1 cellular context compared by ENCODE assay signal in the genomic region with DNA sequence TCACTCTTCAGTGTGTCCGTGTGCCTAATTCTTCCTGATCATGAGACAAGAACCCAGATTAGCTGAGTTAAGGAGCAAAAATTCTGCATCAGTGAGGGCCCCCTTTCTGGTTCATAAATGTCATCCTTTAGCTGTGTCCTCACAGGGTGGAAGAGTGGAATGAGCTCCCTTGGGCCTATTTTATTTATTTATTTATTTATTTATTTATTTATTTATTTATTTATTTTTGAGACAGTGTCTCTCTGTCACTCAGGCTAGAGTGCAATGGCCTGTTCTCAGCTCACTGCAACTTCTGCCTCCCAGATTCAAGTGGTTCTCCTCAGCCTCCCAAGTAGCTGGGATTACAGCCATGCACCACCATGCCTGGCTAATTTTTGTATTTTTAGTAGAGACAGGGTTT.
TF ChIP-seq lines count a peak whose summit lies in the region.

No MANE protein-coding gene starts in this region.

TF ChIP-seq in HEK293, 187 proteins besides CTCF, POLR2A, EP300 and RAD21 (continued from another document and continues in another):
- TF ChIP-seq ZBTB20 (tag by site-specific recombination; IDR thresholded peaks at IDR 0.05) (no peak), ZNF133 (tag by site-specific recombination; IDR thresholded peaks at IDR 0.05) (no peak), YY2 (tag by site-specific recombination; IDR thresholded peaks at IDR 0.05) (no peak), ZNF10 (tag by site-specific recombination; IDR thresholded peaks at IDR 0.05) (no peak), ZNF248 (tag by site-specific recombination; IDR thresholded peaks at IDR 0.05) (no peak), ZNF341 (tag by site-specific recombination; IDR thresholded peaks at IDR 0.05; ENCODE audit: low read depth) (no peak), ZNF670 (tag by site-specific recombination; IDR thresholded peaks at IDR 0.05; ENCODE audit: low read depth) (no peak), ZNF423 (tag by site-specific recombination; IDR thresholded peaks at IDR 0.05) (no peak), ZNF555 (tag by site-specific recombination; conservative IDR thresholded peaks at IDR 0.05) (peak; percentile 71), TCF7L2 (IDR thresholded peaks at IDR 0.05; ENCODE audit: borderline replicate concordance, low read depth, low read length) (no peak), ZNF404 (tag by site-specific recombination; IDR thresholded peaks at IDR 0.05) (0 out of 2 replicates have a peak, but pooled peaks have one; percentile 30), MEIS1 (CRISPR knock-in tag; IDR thresholded peaks at IDR 0.05; ENCODE audit: borderline replicate concordance) (no peak), EGR2 (tag by site-specific recombination; IDR thresholded peaks at IDR 0.05; ENCODE audit: low read depth) (no peak), WT1 (tag by site-specific recombination; IDR thresholded peaks at IDR 0.05) (no peak), ZNF785 (tag by site-specific recombination; IDR thresholded peaks at IDR 0.05) (no peak), ZNF23 (tag by site-specific recombination; IDR thresholded peaks at IDR 0.05; ENCODE audit: borderline replicate concordance) (no peak), ZBTB8A (tag by site-specific recombination; IDR thresholded peaks at IDR 0.05) (peak; percentile 39; the same call in 1 of the 2 replicates), ZNF792 (tag by site-specific recombination; IDR thresholded peaks at IDR 0.05) (no peak), ZNF558 (tag by site-specific recombination; IDR thresholded peaks at IDR 0.05) (0 out of 2 replicates have a peak, but pooled peaks have one; percentile 56), ZNF37A (tag by site-specific recombination; IDR thresholded peaks at IDR 0.05) (no peak), ZNF623 (tag by site-specific recombination; IDR thresholded peaks at IDR 0.05) (peak; percentile 43; the same call in 1 of the 2 replicates), MZF1 (tag by site-specific recombination; IDR thresholded peaks at IDR 0.05; ENCODE audit: borderline replicate concordance) (no peak), ZNF140 (tag by site-specific recombination; IDR thresholded peaks at IDR 0.05) (peak; percentile 39; the same call in 1 of the 2 replicates), ZXDB (tag by site-specific recombination; IDR thresholded peaks at IDR 0.05) (peak; percentile 39; the same call in 1 of the 2 replicates), ZNF843 (tag by site-specific recombination; IDR thresholded peaks at IDR 0.05) (no peak), ZNF239 (tag by site-specific recombination; IDR thresholded peaks at IDR 0.05) (no peak), ZNF394 (tag by site-specific recombination; IDR thresholded peaks at IDR 0.05; ENCODE audit: borderline replicate concordance) (peak; percentile 84; the same call in 1 of the 2 replicates)
- TF ChIP-seq, protein P1, sequence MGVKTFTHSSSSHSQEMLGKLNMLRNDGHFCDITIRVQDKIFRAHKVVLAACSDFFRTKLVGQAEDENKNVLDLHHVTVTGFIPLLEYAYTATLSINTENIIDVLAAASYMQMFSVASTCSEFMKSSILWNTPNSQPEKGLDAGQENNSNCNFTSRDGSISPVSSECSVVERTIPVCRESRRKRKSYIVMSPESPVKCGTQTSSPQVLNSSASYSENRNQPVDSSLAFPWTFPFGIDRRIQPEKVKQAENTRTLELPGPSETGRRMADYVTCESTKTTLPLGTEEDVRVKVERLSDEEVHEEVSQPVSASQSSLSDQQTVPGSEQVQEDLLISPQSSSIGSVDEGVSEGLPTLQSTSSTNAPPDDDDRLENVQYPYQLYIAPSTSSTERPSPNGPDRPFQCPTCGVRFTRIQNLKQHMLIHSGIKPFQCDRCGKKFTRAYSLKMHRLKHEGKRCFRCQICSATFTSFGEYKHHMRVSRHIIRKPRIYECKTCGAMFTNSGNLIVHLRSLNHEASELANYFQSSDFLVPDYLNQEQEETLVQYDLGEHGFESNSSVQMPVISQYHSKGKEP (tag by site-specific recombination; IDR thresholded peaks at IDR 0.05), result no peak
- TF ChIP-seq, protein P2, sequence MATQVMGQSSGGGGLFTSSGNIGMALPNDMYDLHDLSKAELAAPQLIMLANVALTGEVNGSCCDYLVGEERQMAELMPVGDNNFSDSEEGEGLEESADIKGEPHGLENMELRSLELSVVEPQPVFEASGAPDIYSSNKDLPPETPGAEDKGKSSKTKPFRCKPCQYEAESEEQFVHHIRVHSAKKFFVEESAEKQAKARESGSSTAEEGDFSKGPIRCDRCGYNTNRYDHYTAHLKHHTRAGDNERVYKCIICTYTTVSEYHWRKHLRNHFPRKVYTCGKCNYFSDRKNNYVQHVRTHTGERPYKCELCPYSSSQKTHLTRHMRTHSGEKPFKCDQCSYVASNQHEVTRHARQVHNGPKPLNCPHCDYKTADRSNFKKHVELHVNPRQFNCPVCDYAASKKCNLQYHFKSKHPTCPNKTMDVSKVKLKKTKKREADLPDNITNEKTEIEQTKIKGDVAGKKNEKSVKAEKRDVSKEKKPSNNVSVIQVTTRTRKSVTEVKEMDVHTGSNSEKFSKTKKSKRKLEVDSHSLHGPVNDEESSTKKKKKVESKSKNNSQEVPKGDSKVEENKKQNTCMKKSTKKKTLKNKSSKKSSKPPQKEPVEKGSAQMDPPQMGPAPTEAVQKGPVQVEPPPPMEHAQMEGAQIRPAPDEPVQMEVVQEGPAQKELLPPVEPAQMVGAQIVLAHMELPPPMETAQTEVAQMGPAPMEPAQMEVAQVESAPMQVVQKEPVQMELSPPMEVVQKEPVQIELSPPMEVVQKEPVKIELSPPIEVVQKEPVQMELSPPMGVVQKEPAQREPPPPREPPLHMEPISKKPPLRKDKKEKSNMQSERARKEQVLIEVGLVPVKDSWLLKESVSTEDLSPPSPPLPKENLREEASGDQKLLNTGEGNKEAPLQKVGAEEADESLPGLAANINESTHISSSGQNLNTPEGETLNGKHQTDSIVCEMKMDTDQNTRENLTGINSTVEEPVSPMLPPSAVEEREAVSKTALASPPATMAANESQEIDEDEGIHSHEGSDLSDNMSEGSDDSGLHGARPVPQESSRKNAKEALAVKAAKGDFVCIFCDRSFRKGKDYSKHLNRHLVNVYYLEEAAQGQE (tag by site-specific recombination; IDR thresholded peaks at IDR 0.05), result no peak
- TF ChIP-seq, protein P3, sequence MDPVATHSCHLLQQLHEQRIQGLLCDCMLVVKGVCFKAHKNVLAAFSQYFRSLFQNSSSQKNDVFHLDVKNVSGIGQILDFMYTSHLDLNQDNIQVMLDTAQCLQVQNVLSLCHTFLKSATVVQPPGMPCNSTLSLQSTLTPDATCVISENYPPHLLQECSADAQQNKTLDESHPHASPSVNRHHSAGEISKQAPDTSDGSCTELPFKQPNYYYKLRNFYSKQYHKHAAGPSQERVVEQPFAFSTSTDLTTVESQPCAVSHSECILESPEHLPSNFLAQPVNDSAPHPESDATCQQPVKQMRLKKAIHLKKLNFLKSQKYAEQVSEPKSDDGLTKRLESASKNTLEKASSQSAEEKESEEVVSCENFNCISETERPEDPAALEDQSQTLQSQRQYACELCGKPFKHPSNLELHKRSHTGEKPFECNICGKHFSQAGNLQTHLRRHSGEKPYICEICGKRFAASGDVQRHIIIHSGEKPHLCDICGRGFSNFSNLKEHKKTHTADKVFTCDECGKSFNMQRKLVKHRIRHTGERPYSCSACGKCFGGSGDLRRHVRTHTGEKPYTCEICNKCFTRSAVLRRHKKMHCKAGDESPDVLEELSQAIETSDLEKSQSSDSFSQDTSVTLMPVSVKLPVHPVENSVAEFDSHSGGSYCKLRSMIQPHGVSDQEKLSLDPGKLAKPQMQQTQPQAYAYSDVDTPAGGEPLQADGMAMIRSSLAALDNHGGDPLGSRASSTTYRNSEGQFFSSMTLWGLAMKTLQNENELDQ (tag by site-specific recombination; IDR thresholded peaks at IDR 0.05; ENCODE audit: low read depth), result no peak
- TF ChIP-seq, protein P4, sequence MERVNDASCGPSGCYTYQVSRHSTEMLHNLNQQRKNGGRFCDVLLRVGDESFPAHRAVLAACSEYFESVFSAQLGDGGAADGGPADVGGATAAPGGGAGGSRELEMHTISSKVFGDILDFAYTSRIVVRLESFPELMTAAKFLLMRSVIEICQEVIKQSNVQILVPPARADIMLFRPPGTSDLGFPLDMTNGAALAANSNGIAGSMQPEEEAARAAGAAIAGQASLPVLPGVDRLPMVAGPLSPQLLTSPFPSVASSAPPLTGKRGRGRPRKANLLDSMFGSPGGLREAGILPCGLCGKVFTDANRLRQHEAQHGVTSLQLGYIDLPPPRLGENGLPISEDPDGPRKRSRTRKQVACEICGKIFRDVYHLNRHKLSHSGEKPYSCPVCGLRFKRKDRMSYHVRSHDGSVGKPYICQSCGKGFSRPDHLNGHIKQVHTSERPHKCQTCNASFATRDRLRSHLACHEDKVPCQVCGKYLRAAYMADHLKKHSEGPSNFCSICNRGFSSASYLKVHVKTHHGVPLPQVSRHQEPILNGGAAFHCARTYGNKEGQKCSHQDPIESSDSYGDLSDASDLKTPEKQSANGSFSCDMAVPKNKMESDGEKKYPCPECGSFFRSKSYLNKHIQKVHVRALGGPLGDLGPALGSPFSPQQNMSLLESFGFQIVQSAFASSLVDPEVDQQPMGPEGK (tag by site-specific recombination; IDR thresholded peaks at IDR 0.05), result no peak
- TF ChIP-seq, protein P5, sequence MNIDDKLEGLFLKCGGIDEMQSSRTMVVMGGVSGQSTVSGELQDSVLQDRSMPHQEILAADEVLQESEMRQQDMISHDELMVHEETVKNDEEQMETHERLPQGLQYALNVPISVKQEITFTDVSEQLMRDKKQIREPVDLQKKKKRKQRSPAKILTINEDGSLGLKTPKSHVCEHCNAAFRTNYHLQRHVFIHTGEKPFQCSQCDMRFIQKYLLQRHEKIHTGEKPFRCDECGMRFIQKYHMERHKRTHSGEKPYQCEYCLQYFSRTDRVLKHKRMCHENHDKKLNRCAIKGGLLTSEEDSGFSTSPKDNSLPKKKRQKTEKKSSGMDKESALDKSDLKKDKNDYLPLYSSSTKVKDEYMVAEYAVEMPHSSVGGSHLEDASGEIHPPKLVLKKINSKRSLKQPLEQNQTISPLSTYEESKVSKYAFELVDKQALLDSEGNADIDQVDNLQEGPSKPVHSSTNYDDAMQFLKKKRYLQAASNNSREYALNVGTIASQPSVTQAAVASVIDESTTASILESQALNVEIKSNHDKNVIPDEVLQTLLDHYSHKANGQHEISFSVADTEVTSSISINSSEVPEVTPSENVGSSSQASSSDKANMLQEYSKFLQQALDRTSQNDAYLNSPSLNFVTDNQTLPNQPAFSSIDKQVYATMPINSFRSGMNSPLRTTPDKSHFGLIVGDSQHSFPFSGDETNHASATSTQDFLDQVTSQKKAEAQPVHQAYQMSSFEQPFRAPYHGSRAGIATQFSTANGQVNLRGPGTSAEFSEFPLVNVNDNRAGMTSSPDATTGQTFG (tag by site-specific recombination; IDR thresholded peaks at IDR 0.05; ENCODE audit: borderline replicate concordance), result no peak
- TF ChIP-seq, protein P6, sequence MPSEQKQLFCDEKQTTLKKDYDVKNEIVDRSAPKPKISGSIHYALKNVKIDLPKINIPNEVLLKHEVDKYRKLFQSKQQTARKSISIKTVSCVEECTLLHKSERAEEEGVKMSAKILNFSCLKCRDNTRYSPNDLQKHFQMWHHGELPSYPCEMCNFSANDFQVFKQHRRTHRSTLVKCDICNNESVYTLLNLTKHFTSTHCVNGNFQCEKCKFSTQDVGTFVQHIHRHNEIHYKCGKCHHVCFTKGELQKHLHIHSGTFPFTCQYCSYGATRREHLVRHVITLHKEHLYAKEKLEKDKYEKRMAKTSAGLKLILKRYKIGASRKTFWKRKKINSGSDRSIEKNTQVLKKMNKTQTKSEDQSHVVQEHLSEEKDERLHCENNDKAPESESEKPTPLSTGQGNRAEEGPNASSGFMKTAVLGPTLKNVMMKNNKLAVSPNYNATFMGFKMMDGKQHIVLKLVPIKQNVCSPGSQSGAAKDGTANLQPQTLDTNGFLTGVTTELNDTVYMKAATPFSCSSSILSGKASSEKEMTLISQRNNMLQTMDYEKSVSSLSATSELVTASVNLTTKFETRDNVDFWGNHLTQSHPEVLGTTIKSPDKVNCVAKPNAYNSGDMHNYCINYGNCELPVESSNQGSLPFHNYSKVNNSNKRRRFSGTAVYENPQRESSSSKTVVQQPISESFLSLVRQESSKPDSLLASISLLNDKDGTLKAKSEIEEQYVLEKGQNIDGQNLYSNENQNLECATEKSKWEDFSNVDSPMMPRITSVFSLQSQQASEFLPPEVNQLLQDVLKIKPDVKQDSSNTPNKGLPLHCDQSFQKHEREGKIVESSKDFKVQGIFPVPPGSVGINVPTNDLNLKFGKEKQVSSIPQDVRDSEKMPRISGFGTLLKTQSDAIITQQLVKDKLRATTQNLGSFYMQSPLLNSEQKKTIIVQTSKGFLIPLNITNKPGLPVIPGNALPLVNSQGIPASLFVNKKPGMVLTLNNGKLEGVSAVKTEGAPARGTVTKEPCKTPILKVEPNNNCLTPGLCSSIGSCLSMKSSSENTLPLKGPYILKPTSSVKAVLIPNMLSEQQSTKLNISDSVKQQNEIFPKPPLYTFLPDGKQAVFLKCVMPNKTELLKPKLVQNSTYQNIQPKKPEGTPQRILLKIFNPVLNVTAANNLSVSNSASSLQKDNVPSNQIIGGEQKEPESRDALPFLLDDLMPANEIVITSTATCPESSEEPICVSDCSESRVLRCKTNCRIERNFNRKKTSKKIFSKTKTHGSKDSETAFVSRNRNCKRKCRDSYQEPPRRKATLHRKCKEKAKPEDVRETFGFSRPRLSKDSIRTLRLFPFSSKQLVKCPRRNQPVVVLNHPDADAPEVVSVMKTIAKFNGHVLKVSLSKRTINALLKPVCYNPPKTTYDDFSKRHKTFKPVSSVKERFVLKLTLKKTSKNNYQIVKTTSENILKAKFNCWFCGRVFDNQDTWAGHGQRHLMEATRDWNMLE (tag by site-specific recombination; conservative IDR thresholded peaks at IDR 0.05; ENCODE audit: low read depth), result peak; percentile 73
- TF ChIP-seq, protein P7, sequence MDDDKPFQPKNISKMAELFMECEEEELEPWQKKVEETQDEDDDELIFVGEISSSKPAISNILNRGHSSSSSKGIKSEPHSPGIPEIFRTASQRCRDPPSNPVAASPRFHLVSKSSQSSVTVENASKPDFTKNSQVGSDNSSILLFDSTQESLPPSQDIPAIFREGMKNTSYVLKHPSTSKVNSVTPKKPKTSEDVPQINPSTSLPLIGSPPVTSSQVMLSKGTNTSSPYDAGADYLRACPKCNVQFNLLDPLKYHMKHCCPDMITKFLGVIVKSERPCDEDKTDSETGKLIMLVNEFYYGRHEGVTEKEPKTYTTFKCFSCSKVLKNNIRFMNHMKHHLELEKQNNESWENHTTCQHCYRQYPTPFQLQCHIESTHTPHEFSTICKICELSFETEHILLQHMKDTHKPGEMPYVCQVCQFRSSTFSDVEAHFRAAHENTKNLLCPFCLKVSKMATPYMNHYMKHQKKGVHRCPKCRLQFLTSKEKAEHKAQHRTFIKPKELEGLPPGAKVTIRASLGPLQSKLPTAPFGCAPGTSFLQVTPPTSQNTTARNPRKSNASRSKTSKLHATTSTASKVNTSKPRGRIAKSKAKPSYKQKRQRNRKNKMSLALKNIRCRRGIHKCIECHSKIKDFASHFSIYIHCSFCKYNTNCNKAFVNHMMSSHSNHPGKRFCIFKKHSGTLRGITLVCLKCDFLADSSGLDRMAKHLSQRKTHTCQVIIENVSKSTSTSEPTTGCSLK (tag by site-specific recombination; IDR thresholded peaks at IDR 0.05), result no peak
